ENCODE assay signal across 4 cellular contexts in the genomic region with DNA sequence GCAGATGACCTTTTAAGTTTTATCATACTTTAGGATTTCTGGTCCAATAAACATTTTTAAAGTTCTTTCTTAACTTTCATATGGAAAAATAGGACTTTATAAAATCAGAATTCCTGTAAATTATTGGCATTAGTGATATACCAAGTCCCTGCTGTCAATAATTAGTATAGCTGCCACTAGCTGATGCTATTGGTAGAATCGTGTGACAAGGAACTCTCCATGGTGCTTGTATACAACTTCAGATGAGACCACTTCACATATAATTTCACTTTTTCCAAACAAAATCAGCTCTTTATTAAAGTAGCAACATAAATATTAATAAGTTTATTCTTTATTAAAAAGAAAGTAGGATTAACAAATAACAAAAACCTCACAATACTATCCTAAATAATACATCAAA.
TF ChIP-seq lines count a peak whose summit lies in the region.

No MANE protein-coding gene starts in this region.

TF ChIP-seq in A549, 52 proteins besides CTCF, POLR2A, EP300 and RAD21:
- TF ChIP-seq ESRRA (IDR thresholded peaks at IDR 0.05; ENCODE audit: borderline replicate concordance, low read length) (no peak), NPAS2 (CRISPR knock-in tag; IDR thresholded peaks at IDR 0.05; ENCODE audit: borderline replicate concordance) (no peak), ELK1 (IDR thresholded peaks at IDR 0.05; ENCODE audit: low read depth, low read length) (no peak), HOXA7 (CRISPR knock-in tag; IDR thresholded peaks at IDR 0.05) (no peak), MYC (IDR thresholded peaks at IDR 0.05; ENCODE audit: borderline replicate concordance, low read length) (no peak)
- TF ChIP-seq, protein P1, sequence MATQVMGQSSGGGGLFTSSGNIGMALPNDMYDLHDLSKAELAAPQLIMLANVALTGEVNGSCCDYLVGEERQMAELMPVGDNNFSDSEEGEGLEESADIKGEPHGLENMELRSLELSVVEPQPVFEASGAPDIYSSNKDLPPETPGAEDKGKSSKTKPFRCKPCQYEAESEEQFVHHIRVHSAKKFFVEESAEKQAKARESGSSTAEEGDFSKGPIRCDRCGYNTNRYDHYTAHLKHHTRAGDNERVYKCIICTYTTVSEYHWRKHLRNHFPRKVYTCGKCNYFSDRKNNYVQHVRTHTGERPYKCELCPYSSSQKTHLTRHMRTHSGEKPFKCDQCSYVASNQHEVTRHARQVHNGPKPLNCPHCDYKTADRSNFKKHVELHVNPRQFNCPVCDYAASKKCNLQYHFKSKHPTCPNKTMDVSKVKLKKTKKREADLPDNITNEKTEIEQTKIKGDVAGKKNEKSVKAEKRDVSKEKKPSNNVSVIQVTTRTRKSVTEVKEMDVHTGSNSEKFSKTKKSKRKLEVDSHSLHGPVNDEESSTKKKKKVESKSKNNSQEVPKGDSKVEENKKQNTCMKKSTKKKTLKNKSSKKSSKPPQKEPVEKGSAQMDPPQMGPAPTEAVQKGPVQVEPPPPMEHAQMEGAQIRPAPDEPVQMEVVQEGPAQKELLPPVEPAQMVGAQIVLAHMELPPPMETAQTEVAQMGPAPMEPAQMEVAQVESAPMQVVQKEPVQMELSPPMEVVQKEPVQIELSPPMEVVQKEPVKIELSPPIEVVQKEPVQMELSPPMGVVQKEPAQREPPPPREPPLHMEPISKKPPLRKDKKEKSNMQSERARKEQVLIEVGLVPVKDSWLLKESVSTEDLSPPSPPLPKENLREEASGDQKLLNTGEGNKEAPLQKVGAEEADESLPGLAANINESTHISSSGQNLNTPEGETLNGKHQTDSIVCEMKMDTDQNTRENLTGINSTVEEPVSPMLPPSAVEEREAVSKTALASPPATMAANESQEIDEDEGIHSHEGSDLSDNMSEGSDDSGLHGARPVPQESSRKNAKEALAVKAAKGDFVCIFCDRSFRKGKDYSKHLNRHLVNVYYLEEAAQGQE (IDR thresholded peaks at IDR 0.05) = peak; percentile 34; the same call in 1 of the 2 replicates

TF ChIP-seq in HEK293, 187 proteins besides CTCF, POLR2A, EP300 and RAD21:
- TF ChIP-seq ZNF132 (tag by site-specific recombination; IDR thresholded peaks at IDR 0.05; ENCODE audit: borderline replicate concordance) (no peak), ZNF221 (tag by site-specific recombination; IDR thresholded peaks at IDR 0.05; ENCODE audit: borderline replicate concordance) (no peak), ZBTB8A (tag by site-specific recombination; IDR thresholded peaks at IDR 0.05) (no peak)
- TF ChIP-seq, protein P1 (tag by site-specific recombination; IDR thresholded peaks at IDR 0.05) = peak; percentile 82
- TF ChIP-seq, protein P2, sequence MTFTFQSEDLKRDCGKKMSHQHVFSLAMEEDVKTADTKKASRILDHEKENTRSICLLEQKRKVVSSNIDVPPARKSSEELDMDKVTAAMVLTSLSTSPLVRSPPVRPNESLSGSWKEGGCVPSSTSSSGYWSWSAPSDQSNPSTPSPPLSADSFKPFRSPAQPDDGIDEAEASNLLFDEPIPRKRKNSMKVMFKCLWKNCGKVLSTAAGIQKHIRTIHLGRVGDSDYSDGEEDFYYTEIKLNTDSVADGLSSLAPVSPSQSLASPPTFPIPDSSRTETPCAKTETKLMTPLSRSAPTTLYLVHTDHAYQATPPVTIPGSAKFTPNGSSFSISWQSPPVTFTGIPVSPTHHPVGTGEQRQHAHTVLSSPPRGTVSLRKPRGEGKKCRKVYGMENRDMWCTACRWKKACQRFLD (tag by site-specific recombination; IDR thresholded peaks at IDR 0.05) = no peak

TF ChIP-seq in GM12878, 131 proteins besides CTCF, POLR2A, EP300 and RAD21:
- TF ChIP-seq, protein P1 (IDR thresholded peaks at IDR 0.05; ENCODE audit: low read depth, low read length) = 0 out of 2 replicates have a peak, but pooled peaks have one; percentile 36
- TF ChIP-seq NR2F1 (conservative IDR thresholded peaks at IDR 0.05) = no peak
TF ChIP-seq in GM12878: peak in this region for 1.

TF ChIP-seq in HepG2, 621 proteins besides CTCF, POLR2A, EP300 and RAD21:
- TF ChIP-seq HNF1B (CRISPR knock-in tag; IDR thresholded peaks at IDR 0.05) (no peak), HNRNPH1 (optimal IDR thresholded peaks at IDR 0.05; ENCODE audit: low read depth, low read length) (no peak), BORCS8-MEF2B (CRISPR knock-in tag; IDR thresholded peaks at IDR 0.05) (no peak)
- TF ChIP-seq, protein P1 (IDR thresholded peaks at IDR 0.05; ENCODE audit: borderline replicate concordance in 1 of 2, low read depth in 1 of 2, low read length in 2 of 2) = peak in 1 of 2 experiments; percentile 85; a peak in 3 of 4 replicates
